Comparison of ENCODE assay signal across 13 cellular contexts in genomic region chr4:76562161-76562560, GRCh38.
DNase-seq lines count a peak whose midpoint lies in the region; ATAC-seq and TF ChIP-seq lines count a peak whose summit lies in the region.
"Had no signal": no experiment of that assay in that cellular context is flagged by ENCODE, and none has a peak within 500 bp of the region (broad histone marks: within the 10 kb centered on the region; RNA-seq: fewer than 3 reads in every experiment).

No MANE protein-coding gene starts in this region.

- H3K27ac Mint-ChIP-seq in osteocyte (ENCODE audit: unreplicated experiment): peak overlapping the region; percentile 81
- H3K27ac Mint-ChIP-seq: activated naive CD8-positive, alpha-beta T cell had no signal

- H3K4me1 Mint-ChIP-seq in osteocyte (ENCODE audit: unreplicated experiment): peaks cover 58% of the 10 kb centered on the region

- no peaks in the 10 kb centered on the region for H3K36me3 Mint-ChIP-seq in osteocyte (ENCODE audit: unreplicated experiment)
- H3K36me3 Mint-ChIP-seq: activated naive CD8-positive, alpha-beta T cell had no signal

- ATAC-seq in RWPE2 (ENCODE audit: low read depth) (peak; percentile 78), GM18861 (IDR thresholded peaks at IDR 0.05; ENCODE audit: unreplicated experiment) (no peak), GM21786 (IDR thresholded peaks at IDR 0.05; ENCODE audit: unreplicated experiment) (no peak)

- DNase-seq in RWPE2 (ENCODE audit: low spot score): no peak
- peak; percentile 69 for DNase-seq in fibroblast of mammary gland (ENCODE audit: low read depth)
- DNase-seq in osteocyte (ENCODE audit: extremely low spot score, unreplicated experiment): no peak
- no peak for DNase-seq in cortex of kidney (lab: John Stamatoyannopoulos, UW)
- no peak for DNase-seq in activated naive CD4-positive, alpha-beta T cell treated with anti-CD3 and anti-CD28 coated beads, Interleukin-2, amount 50 U/mL, for 16 hours
- DNase-seq: activated CD4-positive, alpha-beta T cell treated with anti-CD3 and anti-CD28 coated beads for 1 hour; midbrain; NCI-H2029 treated with DMSO at 0.1 percent for 48 hours; stimulated activated naive CD8-positive, alpha-beta T cell treated with anti-CD3 and anti-CD28 coated beads, Interleukin-15, amount 100 ng/mL, for 72 hours had no signal

- H3K4me3 ChIP-seq in RWPE2 (ENCODE audit: severe bottlenecking) (no peak overlapping the region), fibroblast of mammary gland (ENCODE audit: control insufficient read depth, low read depth, low read length) (no peak overlapping the region)

- no peaks in the 10 kb centered on the region for H3K27me3 ChIP-seq in RWPE2 (ENCODE audit: insufficient read depth, poor library complexity, severe bottlenecking)

- H3K9me3 ChIP-seq in RWPE2 (ENCODE audit: severe bottlenecking): no peaks in the 10 kb centered on the region

- H3K36me3 ChIP-seq in RWPE2 (ENCODE audit: low read depth): no peaks in the 10 kb centered on the region

- no peaks in the 10 kb centered on the region for H3K9me3 Mint-ChIP-seq in osteocyte (ENCODE audit: unreplicated experiment)
- H3K9me3 Mint-ChIP-seq: stimulated activated naive CD8-positive, alpha-beta T cell treated with anti-CD3 and anti-CD28 coated beads, Interleukin-15, amount 100 ng/mL, for 72 hours had no signal

- H3K27me3 Mint-ChIP-seq in osteocyte (ENCODE audit: unreplicated experiment): no peaks in the 10 kb centered on the region

- TF ChIP-seq CTCF in C4-2B (conservative IDR thresholded peaks at IDR 0.05): no peak
- TF ChIP-seq CTCF in RWPE2 (IDR thresholded peaks at IDR 0.05; ENCODE audit: poor library complexity, severe bottlenecking): no peak
- no peak for TF ChIP-seq CTCF in fibroblast of mammary gland (conservative IDR thresholded peaks at IDR 0.05; ENCODE audit: control insufficient read depth, insufficient read depth, low read depth, low read length)
- TF ChIP-seq CTCF in osteocyte (IDR thresholded peaks at IDR 0.05): no peak

- H3K4me3 Mint-ChIP-seq in osteocyte (ENCODE audit: unreplicated experiment): no peak overlapping the region
- H3K4me3 Mint-ChIP-seq: activated naive CD8-positive, alpha-beta T cell had no signal

- H3K27ac ChIP-seq in C4-2B (peak overlapping the region; percentile 15; the same call in 1 of the 2 replicates), RWPE2 (ENCODE audit: poor library complexity, severe bottlenecking) (peak overlapping the region; percentile 66)

- peaks cover 20% of the 10 kb centered on the region for H3K4me1 ChIP-seq in RWPE2 (ENCODE audit: insufficient read depth, poor library complexity, severe bottlenecking)
